ENCODE assay signal across 9 cellular contexts in the genomic region with DNA sequence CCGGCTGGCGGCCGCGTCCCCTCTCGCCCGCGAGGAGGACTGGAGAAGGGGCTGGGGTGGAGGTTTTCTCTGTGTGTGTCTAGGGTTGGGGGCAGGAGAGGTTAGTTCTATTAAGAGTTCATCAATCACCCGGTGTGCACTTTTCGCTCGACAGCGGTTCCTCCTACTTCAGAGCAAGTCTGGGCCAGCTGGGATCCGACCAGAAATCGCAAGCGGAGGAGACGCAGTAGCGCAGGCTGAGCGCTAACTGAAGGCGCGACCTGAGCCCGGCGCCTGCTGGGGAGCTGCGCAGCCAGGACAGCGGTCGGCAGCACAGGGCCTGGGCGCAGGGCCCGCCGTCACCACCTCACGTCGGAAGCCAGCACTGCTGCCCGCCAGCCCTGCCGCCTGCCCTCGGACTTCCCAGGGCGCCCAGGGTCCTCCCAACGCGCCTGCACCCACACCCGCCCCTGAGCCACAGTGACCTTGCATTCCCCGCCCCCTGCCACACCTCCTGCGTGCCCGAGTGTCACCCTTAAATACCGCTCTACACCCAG. TPM values are rescaled to one million over a fixed set of nuclear protein-coding genes. Genes with fewer than 3 reads are reported as not detected.
A peak's percentile ranks its signal among the peaks of the same experiment; 100 is the strongest.
DNase-seq lines count a peak whose midpoint lies in the region; ATAC-seq and TF ChIP-seq lines count a peak whose summit lies in the region.
"Had no signal": no experiment of that assay in that cellular context is flagged by ENCODE, and none has a peak within 500 bp of the region (broad histone marks: within the 10 kb centered on the region; RNA-seq: fewer than 3 reads in every experiment).

No MANE protein-coding gene starts in this region.

- intact Hi-C loops in gastrocnemius medialis (cut with DNase I; ENCODE audit: low total_unique reads) = no loop called here

- no peak for ATAC-seq in gastrocnemius medialis
- ATAC-seq in GM18873 (IDR thresholded peaks at IDR 0.05; ENCODE audit: low FRiP score, unreplicated experiment) = no peak

- peaks cover 3% of the 10 kb centered on the region for H3K4me1 Mint-ChIP-seq in activated CD4-positive, alpha-beta memory T cell treated with anti-CD3 and anti-CD28 coated beads, Interleukin-2, amount 10 ng/mL, durations not matched to agents 7 days and 5 days

- no peak for TF ChIP-seq CTCF in epithelial cell of esophagus (IDR thresholded peaks at IDR 0.05; ENCODE audit: insufficient read depth, low read depth, low read length, missing control alignments)
- TF ChIP-seq CTCF in gastrocnemius medialis (IDR thresholded peaks at IDR 0.05 in 4 of 5, conservative IDR thresholded peaks at IDR 0.05 in 1 of 5) = no peak

- peak overlapping the region in 1 of 4 donors; percentile 31 for H3K27ac ChIP-seq in gastrocnemius medialis

- POLR2A ChIA-PET in activated CD4-positive, alpha-beta memory T cell treated with anti-CD3 and anti-CD28 coated beads, Interleukin-2, amount 10 ng/mL, durations not matched to agents 7 days and 5 days (lab: Charles Lee) = no interaction called here

- no peak overlapping the region for H3K27ac Mint-ChIP-seq in activated CD4-positive, alpha-beta memory T cell treated with anti-CD3 and anti-CD28 coated beads, Interleukin-2, amount 10 ng/mL, durations not matched to agents 7 days and 5 days

- no peaks in the 10 kb centered on the region for H3K9me3 ChIP-seq in gastrocnemius medialis

- no peaks in the 10 kb centered on the region for H3K9me3 Mint-ChIP-seq in activated CD4-positive, alpha-beta memory T cell treated with anti-CD3 and anti-CD28 coated beads, Interleukin-2, amount 10 ng/mL, durations not matched to agents 7 days and 5 days

- H3K4me3 ChIP-seq in H7 (ENCODE audit: insufficient read depth, low read depth, low read length) = peak overlapping the region; percentile 30
- H3K4me3 ChIP-seq in epithelial cell of esophagus (ENCODE audit: low read length) = no peak overlapping the region
- H3K4me3 ChIP-seq in gastrocnemius medialis = peak overlapping the region; percentile 23 to 51 (median 46)

- H3K27me3 ChIP-seq in H7 (ENCODE audit: control insufficient read depth, insufficient read depth, low read length) = peaks cover 99% of the 10 kb centered on the region
- H3K27me3 ChIP-seq in gastrocnemius medialis = peaks cover 36 to 58% (median 41%) of the 10 kb centered on the region in 3 donors

- no peak overlapping the region for H3K4me3 Mint-ChIP-seq in activated CD4-positive, alpha-beta memory T cell treated with anti-CD3 and anti-CD28 coated beads, Interleukin-2, amount 10 ng/mL, durations not matched to agents 7 days and 5 days

- peaks cover 74% of the 10 kb centered on the region for H3K27me3 Mint-ChIP-seq in activated CD4-positive, alpha-beta memory T cell treated with anti-CD3 and anti-CD28 coated beads, Interleukin-2, amount 10 ng/mL, durations not matched to agents 7 days and 5 days

- in situ Hi-C loops in gastrocnemius medialis (cut with MboI; ENCODE audit: low sequenced_read_pairs in 4 of 4) = no loop called here

- TF ChIP-seq POLR2A in gastrocnemius medialis (IDR thresholded peaks at IDR 0.05) = no peak

- CTCF ChIA-PET in activated CD4-positive, alpha-beta memory T cell treated with anti-CD3 and anti-CD28 coated beads, Interleukin-2, amount 10 ng/mL, durations not matched to agents 7 days and 5 days (lab: Charles Lee) = interaction anchor here (0.8 to 1.1 kb wide), 2 partner anchors 37 to 474 kb away, joined by 3 read pairs; no protein-coding TSS in a partner anchor

- H3K36me3 ChIP-seq in H7 (replicated peaks; ENCODE audit: control insufficient read depth, insufficient read depth, low read length) (no peaks in the 10 kb centered on the region), gastrocnemius medialis (no peaks in the 10 kb centered on the region)

- peaks cover under 1% of the 10 kb centered on the region for H3K36me3 Mint-ChIP-seq in activated CD4-positive, alpha-beta memory T cell treated with anti-CD3 and anti-CD28 coated beads, Interleukin-2, amount 10 ng/mL, durations not matched to agents 7 days and 5 days (ENCODE audit: low read depth)

- peaks cover 0 to 7% of the 10 kb centered on the region in 2 donors for H3K4me1 ChIP-seq in gastrocnemius medialis

- DNase-seq in H7 (peak; percentile 81), NCI-H2227 treated with DMSO at 0.1 percent for 48 hours (lab: John Stamatoyannopoulos, UW) (peak; percentile 35), epithelial cell of esophagus (ENCODE audit: low read depth) (peak; percentile 70), gastrocnemius medialis (no peak), SHP77 treated with DMSO at 0.1 percent for 48 hours (lab: John Stamatoyannopoulos, UW) (no peak), 8988T (no peak)
- DNase-seq in activated CD4-positive, alpha-beta memory T cell treated with anti-CD3 and anti-CD28 coated beads, Interleukin-2, amount 10 ng/mL, durations not matched to agents 7 days and 5 days = no peak
- DNase-seq: amniotic stem cell had no signal

RNA-seq across cellular contexts. Expression of gene HOXD1, which starts 10.1 kb away (rescaled TPM):
- not detected in 2 replicates for total RNA-seq in H7 (2014; rRNA removed; shearing (Covaris generic))
- under 1 TPM in 1 of 4 donors, not detected in 3; 0.20 TPM for total RNA-seq in gastrocnemius medialis
- not detected for total RNA-seq in activated CD4-positive, alpha-beta memory T cell treated with anti-CD3 and anti-CD28 coated beads, Interleukin-2, amount 10 ng/mL, durations not matched to agents 7 days and 5 days

RNA-seq across cellular contexts. Expression of gene HOXD3, which starts 21.2 kb away (rescaled TPM):
- total RNA-seq in H7 (2014; rRNA removed; shearing (Covaris generic)) = not detected in 2 replicates
- total RNA-seq in gastrocnemius medialis = 1 to 10 TPM in 1 of 4 donors, under 1 TPM in 2, not detected in 1; 0.36 to 1.7 (median 0.64) TPM
- total RNA-seq in activated CD4-positive, alpha-beta memory T cell treated with anti-CD3 and anti-CD28 coated beads, Interleukin-2, amount 10 ng/mL, durations not matched to agents 7 days and 5 days = not detected

RNA-seq across cellular contexts. Expression of gene HOXD4, which starts 27.0 kb away (rescaled TPM):
- not detected in 2 replicates for total RNA-seq in H7 (2014; rRNA removed; shearing (Covaris generic))
- total RNA-seq in gastrocnemius medialis = 1 to 10 TPM in 1 of 4 donors, under 1 TPM in 1, not detected in 2; 0.29 to 1.4 TPM
- not detected for total RNA-seq in activated CD4-positive, alpha-beta memory T cell treated with anti-CD3 and anti-CD28 coated beads, Interleukin-2, amount 10 ng/mL, durations not matched to agents 7 days and 5 days

RNA-seq across cellular contexts. Expression of gene HOXD8, which starts 48.8 kb away (rescaled TPM):
- total RNA-seq in H7 (2014; rRNA removed; shearing (Covaris generic)) = not detected in 2 replicates
- total RNA-seq in gastrocnemius medialis = 10 to 100 TPM in 1 of 4 donors, 1 to 10 TPM in 3; 4.0 to 12.0 (median 7.2) TPM
- total RNA-seq in activated CD4-positive, alpha-beta memory T cell treated with anti-CD3 and anti-CD28 coated beads, Interleukin-2, amount 10 ng/mL, durations not matched to agents 7 days and 5 days = not detected

RNA-seq across cellular contexts. Expression of gene HOXD9, which starts 55.8 kb away (rescaled TPM):
- 0.10 TPM in 1 of 2 replicates, not detected in the other for total RNA-seq in H7 (2014; rRNA removed; shearing (Covaris generic))
- total RNA-seq in gastrocnemius medialis = 1 to 10 TPM in 2 of 4 donors, under 1 TPM in 2; 0.33 to 1.8 (median 0.78) TPM
- total RNA-seq in activated CD4-positive, alpha-beta memory T cell treated with anti-CD3 and anti-CD28 coated beads, Interleukin-2, amount 10 ng/mL, durations not matched to agents 7 days and 5 days = not detected

Comparison
In these comparisons a context has a peak if more than half of its experiments do, and no peak if none do; other contexts are left out.
1. DNase-seq: peak in H7 (single experiment), NCI-H2227 treated with DMSO at 0.1 percent for 48 hours (single experiment) and epithelial cell of esophagus (single experiment); none in gastrocnemius medialis (0 of 2), activated CD4-positive, alpha-beta memory T cell treated with anti-CD3 and anti-CD28 coated beads, Interleukin-2, amount 10 ng/mL, durations not matched to agents 7 days and 5 days (single experiment), SHP77 treated with DMSO at 0.1 percent for 48 hours (single experiment) and 8988T (single experiment).